In the genomic region with DNA sequence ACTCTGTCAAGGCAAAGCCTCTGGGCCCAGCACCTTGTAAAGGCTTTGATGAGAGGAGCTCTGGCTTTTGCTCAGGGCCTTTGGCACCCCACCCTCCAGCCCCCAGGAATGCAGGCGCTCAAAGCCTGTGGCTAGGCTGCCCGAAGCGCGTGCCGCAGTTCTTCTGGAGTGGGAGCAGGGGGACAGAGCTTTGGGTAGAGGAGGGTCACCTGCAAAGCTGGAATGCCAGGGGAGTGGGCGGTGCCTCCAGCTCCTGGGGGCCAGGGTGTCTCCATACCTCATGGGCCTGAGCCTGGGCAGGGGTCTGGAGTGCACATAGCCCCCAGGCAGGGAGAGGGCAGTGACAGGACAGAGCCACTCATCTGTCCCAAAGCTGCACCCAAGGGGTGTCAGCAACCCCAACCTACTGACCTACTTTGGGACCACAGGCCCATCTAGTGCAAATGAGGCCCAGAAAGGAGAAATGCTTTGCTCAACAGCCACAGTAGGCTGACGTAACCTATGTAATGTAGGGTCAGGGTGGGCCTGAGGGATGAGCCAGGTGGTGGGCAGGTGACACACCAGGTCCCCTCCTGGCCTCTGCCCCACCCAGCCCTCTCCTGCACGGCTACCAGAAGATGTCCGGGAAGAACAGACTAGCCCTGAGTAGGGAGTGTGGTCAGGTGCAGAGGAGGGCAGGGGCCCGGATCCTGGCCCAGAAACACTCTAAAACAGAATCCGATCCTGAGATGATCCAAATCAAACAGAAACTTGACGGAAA, we compare ENCODE assay signal across 2 cellular contexts.
TF ChIP-seq lines count a peak whose summit lies in the region.

No MANE protein-coding gene starts in this region.

TF ChIP-seq in HEK293, 187 proteins besides CTCF, POLR2A, EP300 and RAD21:
- TF ChIP-seq, protein P1, sequence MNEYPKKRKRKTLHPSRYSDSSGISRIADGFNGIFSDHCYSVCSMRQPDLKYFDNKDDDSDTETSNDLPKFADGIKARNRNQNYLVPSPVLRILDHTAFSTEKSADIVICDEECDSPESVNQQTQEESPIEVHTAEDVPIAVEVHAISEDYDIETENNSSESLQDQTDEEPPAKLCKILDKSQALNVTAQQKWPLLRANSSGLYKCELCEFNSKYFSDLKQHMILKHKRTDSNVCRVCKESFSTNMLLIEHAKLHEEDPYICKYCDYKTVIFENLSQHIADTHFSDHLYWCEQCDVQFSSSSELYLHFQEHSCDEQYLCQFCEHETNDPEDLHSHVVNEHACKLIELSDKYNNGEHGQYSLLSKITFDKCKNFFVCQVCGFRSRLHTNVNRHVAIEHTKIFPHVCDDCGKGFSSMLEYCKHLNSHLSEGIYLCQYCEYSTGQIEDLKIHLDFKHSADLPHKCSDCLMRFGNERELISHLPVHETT (tag by site-specific recombination; IDR thresholded peaks at IDR 0.05) = no peak
- no peak for TF ChIP-seq GLIS2 (tag by site-specific recombination; IDR thresholded peaks at IDR 0.05)
- TF ChIP-seq SP2 (tag by site-specific recombination; IDR thresholded peaks at IDR 0.05) = no peak
- no peak for TF ChIP-seq YY2 (tag by site-specific recombination; IDR thresholded peaks at IDR 0.05)
- no peak for TF ChIP-seq BCL11B (tag by site-specific recombination; IDR thresholded peaks at IDR 0.05; ENCODE audit: low read depth)
- TF ChIP-seq, protein P2, sequence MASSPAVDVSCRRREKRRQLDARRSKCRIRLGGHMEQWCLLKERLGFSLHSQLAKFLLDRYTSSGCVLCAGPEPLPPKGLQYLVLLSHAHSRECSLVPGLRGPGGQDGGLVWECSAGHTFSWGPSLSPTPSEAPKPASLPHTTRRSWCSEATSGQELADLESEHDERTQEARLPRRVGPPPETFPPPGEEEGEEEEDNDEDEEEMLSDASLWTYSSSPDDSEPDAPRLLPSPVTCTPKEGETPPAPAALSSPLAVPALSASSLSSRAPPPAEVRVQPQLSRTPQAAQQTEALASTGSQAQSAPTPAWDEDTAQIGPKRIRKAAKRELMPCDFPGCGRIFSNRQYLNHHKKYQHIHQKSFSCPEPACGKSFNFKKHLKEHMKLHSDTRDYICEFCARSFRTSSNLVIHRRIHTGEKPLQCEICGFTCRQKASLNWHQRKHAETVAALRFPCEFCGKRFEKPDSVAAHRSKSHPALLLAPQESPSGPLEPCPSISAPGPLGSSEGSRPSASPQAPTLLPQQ (tag by site-specific recombination; IDR thresholded peaks at IDR 0.05) = no peak
- no peak for TF ChIP-seq SCRT1 (tag by site-specific recombination; IDR thresholded peaks at IDR 0.05; ENCODE audit: borderline replicate concordance)
- no peak for TF ChIP-seq ZNF341 (tag by site-specific recombination; IDR thresholded peaks at IDR 0.05; ENCODE audit: low read depth)
- no peak for TF ChIP-seq ZNF843 (tag by site-specific recombination; IDR thresholded peaks at IDR 0.05)
- TF ChIP-seq ZNF350 (tag by site-specific recombination; IDR thresholded peaks at IDR 0.05) = no peak
- no peak for TF ChIP-seq MYNN (tag by site-specific recombination; IDR thresholded peaks at IDR 0.05; ENCODE audit: borderline replicate concordance)
- TF ChIP-seq, protein P3, sequence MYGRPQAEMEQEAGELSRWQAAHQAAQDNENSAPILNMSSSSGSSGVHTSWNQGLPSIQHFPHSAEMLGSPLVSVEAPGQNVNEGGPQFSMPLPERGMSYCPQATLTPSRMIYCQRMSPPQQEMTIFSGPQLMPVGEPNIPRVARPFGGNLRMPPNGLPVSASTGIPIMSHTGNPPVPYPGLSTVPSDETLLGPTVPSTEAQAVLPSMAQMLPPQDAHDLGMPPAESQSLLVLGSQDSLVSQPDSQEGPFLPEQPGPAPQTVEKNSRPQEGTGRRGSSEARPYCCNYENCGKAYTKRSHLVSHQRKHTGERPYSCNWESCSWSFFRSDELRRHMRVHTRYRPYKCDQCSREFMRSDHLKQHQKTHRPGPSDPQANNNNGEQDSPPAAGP (tag by site-specific recombination; IDR thresholded peaks at IDR 0.05) = no peak
- TF ChIP-seq, protein P4, sequence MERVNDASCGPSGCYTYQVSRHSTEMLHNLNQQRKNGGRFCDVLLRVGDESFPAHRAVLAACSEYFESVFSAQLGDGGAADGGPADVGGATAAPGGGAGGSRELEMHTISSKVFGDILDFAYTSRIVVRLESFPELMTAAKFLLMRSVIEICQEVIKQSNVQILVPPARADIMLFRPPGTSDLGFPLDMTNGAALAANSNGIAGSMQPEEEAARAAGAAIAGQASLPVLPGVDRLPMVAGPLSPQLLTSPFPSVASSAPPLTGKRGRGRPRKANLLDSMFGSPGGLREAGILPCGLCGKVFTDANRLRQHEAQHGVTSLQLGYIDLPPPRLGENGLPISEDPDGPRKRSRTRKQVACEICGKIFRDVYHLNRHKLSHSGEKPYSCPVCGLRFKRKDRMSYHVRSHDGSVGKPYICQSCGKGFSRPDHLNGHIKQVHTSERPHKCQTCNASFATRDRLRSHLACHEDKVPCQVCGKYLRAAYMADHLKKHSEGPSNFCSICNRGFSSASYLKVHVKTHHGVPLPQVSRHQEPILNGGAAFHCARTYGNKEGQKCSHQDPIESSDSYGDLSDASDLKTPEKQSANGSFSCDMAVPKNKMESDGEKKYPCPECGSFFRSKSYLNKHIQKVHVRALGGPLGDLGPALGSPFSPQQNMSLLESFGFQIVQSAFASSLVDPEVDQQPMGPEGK (tag by site-specific recombination; IDR thresholded peaks at IDR 0.05) = no peak
- TF ChIP-seq ZNF112 (tag by site-specific recombination; IDR thresholded peaks at IDR 0.05) = no peak
- TF ChIP-seq ZNF701 (tag by site-specific recombination; IDR thresholded peaks at IDR 0.05) = no peak
- no peak for TF ChIP-seq ZNF768 (tag by site-specific recombination; IDR thresholded peaks at IDR 0.05)
- no peak for TF ChIP-seq PRDM1 (tag by site-specific recombination; IDR thresholded peaks at IDR 0.05)
- no peak for TF ChIP-seq GLIS1 (tag by site-specific recombination; IDR thresholded peaks at IDR 0.05)
- TF ChIP-seq, protein P5, sequence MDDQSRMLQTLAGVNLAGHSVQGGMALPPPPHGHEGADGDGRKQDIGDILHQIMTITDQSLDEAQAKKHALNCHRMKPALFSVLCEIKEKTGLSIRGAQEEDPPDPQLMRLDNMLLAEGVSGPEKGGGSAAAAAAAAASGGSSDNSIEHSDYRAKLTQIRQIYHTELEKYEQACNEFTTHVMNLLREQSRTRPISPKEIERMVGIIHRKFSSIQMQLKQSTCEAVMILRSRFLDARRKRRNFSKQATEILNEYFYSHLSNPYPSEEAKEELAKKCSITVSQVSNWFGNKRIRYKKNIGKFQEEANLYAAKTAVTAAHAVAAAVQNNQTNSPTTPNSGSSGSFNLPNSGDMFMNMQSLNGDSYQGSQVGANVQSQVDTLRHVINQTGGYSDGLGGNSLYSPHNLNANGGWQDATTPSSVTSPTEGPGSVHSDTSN (CRISPR knock-in tag; IDR thresholded peaks at IDR 0.05) = no peak

TF ChIP-seq in K562, 482 proteins besides CTCF, POLR2A, EP300 and RAD21:
- no peak for TF ChIP-seq SRSF7 (optimal IDR thresholded peaks at IDR 0.05; ENCODE audit: low read depth, low read length)
- TF ChIP-seq CBFA2T3 (IDR thresholded peaks at IDR 0.05) = no peak
- no peak for TF ChIP-seq FOXA1 (IDR thresholded peaks at IDR 0.05; ENCODE audit: borderline replicate concordance)
- TF ChIP-seq RBFOX2 (IDR thresholded peaks at IDR 0.05; ENCODE audit: low read depth, low read length) = peak; percentile 16; the same call in 1 of the 2 replicates
- TF ChIP-seq NCOA2 (IDR thresholded peaks at IDR 0.05; ENCODE audit: partially characterized antibody in 2 of 2) = no peak
- TF ChIP-seq TBL1XR1 (IDR thresholded peaks at IDR 0.05; ENCODE audit: low read length in 2 of 2) = no peak
- no peak for TF ChIP-seq PTTG1 (tag; IDR thresholded peaks at IDR 0.05; ENCODE audit: low read depth)
- no peak for TF ChIP-seq MTA2 (IDR thresholded peaks at IDR 0.05; ENCODE audit: low read depth)
- TF ChIP-seq POLR2G (IDR thresholded peaks at IDR 0.05; ENCODE audit: low read depth, low read length) = 0 out of 2 replicates have a peak, but pooled peaks have one; percentile 16
